In the genomic region with DNA sequence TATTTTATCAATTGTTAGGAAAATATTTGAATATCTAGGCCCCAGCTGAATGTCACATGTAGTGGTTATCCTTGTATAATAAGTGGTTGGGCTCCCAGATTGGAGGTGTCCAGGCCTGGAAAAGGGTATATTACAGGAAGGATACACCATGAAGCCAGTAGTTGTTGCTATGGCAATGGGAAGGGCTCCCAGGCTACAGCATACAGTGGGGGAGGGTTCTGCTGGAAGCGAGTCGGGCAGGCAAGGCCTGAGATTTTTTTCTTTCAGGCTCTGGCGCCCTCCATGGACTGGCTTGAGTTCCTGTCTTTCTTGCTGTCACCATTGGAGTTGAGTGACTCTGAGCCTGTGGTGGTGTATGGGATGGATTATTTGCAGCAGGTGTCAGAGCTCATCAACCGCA, we compare ENCODE assay signal across 9 cellular contexts. TPM values are rescaled to one million over a fixed set of nuclear protein-coding genes. Genes with fewer than 3 reads are reported as not detected.
DNase-seq lines count a peak whose midpoint lies in the region; ATAC-seq and TF ChIP-seq lines count a peak whose summit lies in the region.
"Had no signal": no experiment of that assay in that cellular context is flagged by ENCODE, and none has a peak within 500 bp of the region (broad histone marks: within the 10 kb centered on the region; RNA-seq: fewer than 3 reads in every experiment).

No MANE protein-coding gene starts in this region.

- no peaks in the 10 kb centered on the region for H3K36me3 Mint-ChIP-seq in GM23338 (ENCODE audit: low read depth)
- no peaks in the 10 kb centered on the region for H3K36me3 Mint-ChIP-seq in activated naive CD4-positive, alpha-beta T cell treated with anti-CD3 and anti-CD28 coated beads for 36 hours (ENCODE audit: low read depth)
- no peaks in the 10 kb centered on the region for H3K36me3 Mint-ChIP-seq in stimulated activated memory B cell treated with anti-CD40 and anti-IgM and Interleukin-4, amounts not matched to agents 10 μg/mL and 1 μg/mL and 100 μg/mL, for 72 hours

- no peak overlapping the region for H2AFZ ChIP-seq in GM23338

- no peaks in the 10 kb centered on the region for H3K9me3 Mint-ChIP-seq in GM23338
- H3K9me3 Mint-ChIP-seq in activated naive CD4-positive, alpha-beta T cell treated with anti-CD3 and anti-CD28 coated beads for 36 hours = no peaks in the 10 kb centered on the region
- no peaks in the 10 kb centered on the region for H3K9me3 Mint-ChIP-seq in stimulated activated memory B cell treated with anti-CD40 and anti-IgM and Interleukin-4, amounts not matched to agents 10 μg/mL and 1 μg/mL and 100 μg/mL, for 72 hours

- CTCF ChIA-PET in activated naive CD4-positive, alpha-beta T cell treated with anti-CD3 and anti-CD28 coated beads for 36 hours (lab: Charles Lee) = interaction anchor here (2.5 to 4.0 kb wide), 2 partner anchors 55 to 58 kb away, joined by 9 to 25 read pairs; a partner anchor contains a TSS

- H4K20me1 ChIP-seq in GM23338 (replicated peaks; ENCODE audit: insufficient read depth) = no peaks in the 10 kb centered on the region

- H3K27ac Mint-ChIP-seq in GM23338 = no peak overlapping the region
- no peak overlapping the region for H3K27ac Mint-ChIP-seq in activated naive CD4-positive, alpha-beta T cell treated with anti-CD3 and anti-CD28 coated beads for 36 hours
- H3K27ac Mint-ChIP-seq in stimulated activated memory B cell treated with anti-CD40 and anti-IgM and Interleukin-4, amounts not matched to agents 10 μg/mL and 1 μg/mL and 100 μg/mL, for 72 hours = no peak overlapping the region

- no peaks in the 10 kb centered on the region for H3K4me1 ChIP-seq in GM23338 (ENCODE audit: insufficient read depth)

- intact Hi-C loops in activated naive CD4-positive, alpha-beta T cell treated with anti-CD3 and anti-CD28 coated beads for 36 hours (cut with micrococcal nuclease) = no loop called here
- intact Hi-C loops in left ventricle myocardium superior (cut with micrococcal nuclease) = no loop called here

- no peaks in the 10 kb centered on the region for H3K9me2 ChIP-seq in GM23338 (ENCODE audit: insufficient read depth)

- H3K4me1 Mint-ChIP-seq in GM23338 = peaks cover 5% of the 10 kb centered on the region; the same call in 1 of the 3 replicates
- H3K4me1 Mint-ChIP-seq in activated naive CD4-positive, alpha-beta T cell treated with anti-CD3 and anti-CD28 coated beads for 36 hours (ENCODE audit: low read depth) = no peaks in the 10 kb centered on the region
- no peaks in the 10 kb centered on the region for H3K4me1 Mint-ChIP-seq in stimulated activated memory B cell treated with anti-CD40 and anti-IgM and Interleukin-4, amounts not matched to agents 10 μg/mL and 1 μg/mL and 100 μg/mL, for 72 hours

- TF ChIP-seq CTCF in AG10803 (conservative IDR thresholded peaks at IDR 0.05; ENCODE audit: low read length) (peak; percentile 42), GM23338 (conservative IDR thresholded peaks at IDR 0.05; ENCODE audit: low read depth in 2 of 2) (peak; percentile 64 to 93)

- ATAC-seq in GM23338 (peak; percentile 91), left ventricle myocardium superior (peak; percentile 64), HG02938 (IDR thresholded peaks at IDR 0.05; ENCODE audit: unreplicated experiment) (no peak)
- peak; percentile 25 for ATAC-seq in stimulated activated memory B cell treated with anti-CD40 and anti-IgM and Interleukin-4, amounts not matched to agents 10 μg/mL and 1 μg/mL and 100 μg/mL, for 72 hours

- DNase-seq in AG10803 (ENCODE audit: low read depth) (peak; percentile 66), GM23338 (ENCODE audit: low spot score) (peak; percentile 95), NCI-H345 treated with DMSO at 0.1 percent for 48 hours (lab: John Stamatoyannopoulos, UW; ENCODE audit: unreplicated experiment) (peak; percentile 52), left ventricle myocardium superior (no peak), CD1c-positive myeloid dendritic cell (ENCODE audit: extremely low spot score) (no peak)
- peak; percentile 55 for DNase-seq in activated naive CD4-positive, alpha-beta T cell treated with anti-CD3 and anti-CD28 coated beads for 36 hours

- no peaks in the 10 kb centered on the region for H3K36me3 ChIP-seq in GM23338 (ENCODE audit: insufficient read depth)

- H3F3A ChIP-seq in GM23338 (replicated peaks; ENCODE audit: low read depth) = no peaks in the 10 kb centered on the region

- no peak overlapping the region for H3K4me3 Mint-ChIP-seq in GM23338
- no peak overlapping the region for H3K4me3 Mint-ChIP-seq in activated naive CD4-positive, alpha-beta T cell treated with anti-CD3 and anti-CD28 coated beads for 36 hours
- no peak overlapping the region for H3K4me3 Mint-ChIP-seq in stimulated activated memory B cell treated with anti-CD40 and anti-IgM and Interleukin-4, amounts not matched to agents 10 μg/mL and 1 μg/mL and 100 μg/mL, for 72 hours

- peaks cover 16% of the 10 kb centered on the region for H3K27me3 Mint-ChIP-seq in GM23338 (ENCODE audit: insufficient read depth, low read depth, poor library complexity)
- peaks cover 4% of the 10 kb centered on the region for H3K27me3 Mint-ChIP-seq in activated naive CD4-positive, alpha-beta T cell treated with anti-CD3 and anti-CD28 coated beads for 36 hours (ENCODE audit: low read depth)
- peaks cover 46% of the 10 kb centered on the region for H3K27me3 Mint-ChIP-seq in stimulated activated memory B cell treated with anti-CD40 and anti-IgM and Interleukin-4, amounts not matched to agents 10 μg/mL and 1 μg/mL and 100 μg/mL, for 72 hours

- no peak overlapping the region for H3K4me2 ChIP-seq in GM23338

- H3K27ac ChIP-seq in GM23338 (ENCODE audit: low read depth) = no peak overlapping the region

- no peak overlapping the region for H3K4me3 ChIP-seq in AG10803 (ENCODE audit: low read length)
- H3K4me3 ChIP-seq in GM23338 = no peak overlapping the region

- H3K27me3 ChIP-seq in GM23338 (ENCODE audit: insufficient read depth) = no peaks in the 10 kb centered on the region

- no peaks in the 10 kb centered on the region for H3K79me2 ChIP-seq in GM23338 (replicated peaks; ENCODE audit: insufficient read depth)

TF ChIP-seq in GM23338, 12 proteins besides CTCF, POLR2A, EP300 and RAD21:
- TF ChIP-seq JUNB (IDR thresholded peaks at IDR 0.05; ENCODE audit: unreplicated experiment) = no peak

RNA-seq across cellular contexts. Expression of a gene that starts 8.9 kb away (rescaled TPM):
- total RNA-seq in GM23338 (2014; rRNA removed; shearing (Covaris generic)) = 0.24 TPM in 1 of 2 replicates, not detected in the other
- polyA plus RNA-seq in GM23338 (2016; fragmentation: Nextera tagmentation; extraction: Ambion mirVana) = 0.48 TPM in 1 of 2 replicates, not detected in the other
- not detected for total RNA-seq in activated naive CD4-positive, alpha-beta T cell treated with anti-CD3 and anti-CD28 coated beads for 36 hours
- not detected for total RNA-seq in left ventricle myocardium superior
- polyA plus RNA-seq: esophagus had no signal

RNA-seq across cellular contexts. Expression of a gene that starts 14.3 kb away (rescaled TPM):
- 328 and 507 TPM in 2 replicates for total RNA-seq in GM23338 (2014; rRNA removed; shearing (Covaris generic))
- 101 and 117 TPM in 2 replicates for polyA plus RNA-seq in GM23338 (2016; fragmentation: Nextera tagmentation; extraction: Ambion mirVana)
- total RNA-seq in activated naive CD4-positive, alpha-beta T cell treated with anti-CD3 and anti-CD28 coated beads for 36 hours = 100 to 1,000 TPM; 244 to 257 TPM
- total RNA-seq in left ventricle myocardium superior = 242 TPM

RNA-seq across cellular contexts. Expression of a gene that starts 23.3 kb away (rescaled TPM):
- total RNA-seq in GM23338 (2014; rRNA removed; shearing (Covaris generic)) = 1.3 and 1.5 TPM in 2 replicates
- polyA plus RNA-seq in GM23338 (2016; fragmentation: Nextera tagmentation; extraction: Ambion mirVana) = 0.32 and 0.63 TPM in 2 replicates
- total RNA-seq in activated naive CD4-positive, alpha-beta T cell treated with anti-CD3 and anti-CD28 coated beads for 36 hours = not detected
- total RNA-seq in left ventricle myocardium superior = not detected

RNA-seq across cellular contexts. Expression of a gene that starts 29.7 kb away (rescaled TPM):
- 552 and 565 TPM in 2 replicates for total RNA-seq in GM23338 (2014; rRNA removed; shearing (Covaris generic))
- 227 and 239 TPM in 2 replicates for polyA plus RNA-seq in GM23338 (2016; fragmentation: Nextera tagmentation; extraction: Ambion mirVana)
- 100 to 1,000 TPM; 345 to 375 TPM for total RNA-seq in activated naive CD4-positive, alpha-beta T cell treated with anti-CD3 and anti-CD28 coated beads for 36 hours
- total RNA-seq in left ventricle myocardium superior = 250 TPM

RNA-seq across cellular contexts. Expression of a gene that starts 35.2 kb away (rescaled TPM):
- total RNA-seq in GM23338 (2014; rRNA removed; shearing (Covaris generic)) = 9.8 and 14.3 TPM in 2 replicates
- polyA plus RNA-seq in GM23338 (2016; fragmentation: Nextera tagmentation; extraction: Ambion mirVana) = 11.2 and 12.9 TPM in 2 replicates
- 1 to 10 TPM; 2.7 TPM for total RNA-seq in activated naive CD4-positive, alpha-beta T cell treated with anti-CD3 and anti-CD28 coated beads for 36 hours
- 1.6 TPM for total RNA-seq in left ventricle myocardium superior

Comparison
In these comparisons a context has a peak if more than half of its experiments do, and no peak if none do; other contexts are left out.
1. DNase-seq: peak in AG10803 (single experiment), GM23338 (single experiment), NCI-H345 treated with DMSO at 0.1 percent for 48 hours (single experiment) and activated naive CD4-positive, alpha-beta T cell treated with anti-CD3 and anti-CD28 coated beads for 36 hours (single experiment); none in left ventricle myocardium superior (single experiment) and CD1c-positive myeloid dendritic cell (single experiment).